ENCODE assay signal across 2 cellular contexts in the genomic region with DNA sequence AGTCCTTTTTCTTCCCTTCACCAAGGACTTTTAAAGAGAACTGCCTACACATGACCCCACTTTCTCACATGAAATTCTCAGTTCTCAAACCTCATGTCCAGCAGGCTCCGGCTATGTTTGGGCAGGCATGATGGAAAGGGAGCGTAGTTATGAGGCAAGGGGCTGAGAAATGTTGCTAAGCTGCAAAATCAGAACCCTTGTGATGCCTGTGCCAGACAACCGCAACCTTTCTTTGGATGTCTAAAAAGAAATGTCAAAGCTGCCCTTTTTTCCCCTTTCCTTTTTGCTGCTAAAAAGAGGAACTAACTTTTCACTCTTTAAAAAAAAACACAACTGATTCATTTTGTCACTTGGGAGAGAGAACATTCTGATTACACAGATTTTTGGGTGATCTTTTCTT.
TF ChIP-seq lines count a peak whose summit lies in the region.

No MANE protein-coding gene starts in this region.

TF ChIP-seq in HepG2, 621 proteins besides CTCF, POLR2A, EP300 and RAD21:
- TF ChIP-seq, protein P1, sequence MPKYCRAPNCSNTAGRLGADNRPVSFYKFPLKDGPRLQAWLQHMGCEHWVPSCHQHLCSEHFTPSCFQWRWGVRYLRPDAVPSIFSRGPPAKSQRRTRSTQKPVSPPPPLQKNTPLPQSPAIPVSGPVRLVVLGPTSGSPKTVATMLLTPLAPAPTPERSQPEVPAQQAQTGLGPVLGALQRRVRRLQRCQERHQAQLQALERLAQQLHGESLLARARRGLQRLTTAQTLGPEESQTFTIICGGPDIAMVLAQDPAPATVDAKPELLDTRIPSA (CRISPR knock-in tag; IDR thresholded peaks at IDR 0.05; ENCODE audit: borderline replicate concordance) = no peak
- TF ChIP-seq ZNF235 (CRISPR knock-in tag; IDR thresholded peaks at IDR 0.05; ENCODE audit: borderline replicate concordance) (no peak), SALL2 (CRISPR knock-in tag; IDR thresholded peaks at IDR 0.05) (no peak), TSC22D2 (CRISPR knock-in tag; IDR thresholded peaks at IDR 0.05; ENCODE audit: borderline replicate concordance) (no peak), ZFP62 (CRISPR knock-in tag; IDR thresholded peaks at IDR 0.05) (no peak), NCOA1 (CRISPR knock-in tag; IDR thresholded peaks at IDR 0.05) (no peak), ZNF766 (CRISPR knock-in tag; IDR thresholded peaks at IDR 0.05; ENCODE audit: borderline replicate concordance) (no peak), ZMAT3 (CRISPR knock-in tag; conservative IDR thresholded peaks at IDR 0.05) (no peak), ZNF616 (CRISPR knock-in tag; IDR thresholded peaks at IDR 0.05; ENCODE audit: low read depth) (no peak), NFRKB (IDR thresholded peaks at IDR 0.05) (no peak), MTA1 (CRISPR knock-in tag; IDR thresholded peaks at IDR 0.05; ENCODE audit: borderline replicate concordance) (no peak), PCBP2 (optimal IDR thresholded peaks at IDR 0.05; ENCODE audit: low read depth, low read length, poor library complexity, severe bottlenecking) (no peak), ELF1 (CRISPR knock-in tag; IDR thresholded peaks at IDR 0.05) (no peak), FOXA1 (IDR thresholded peaks at IDR 0.05) (no peak), FOXA1 (CRISPR knock-in tag; IDR thresholded peaks at IDR 0.05) (no peak), ZNF30 (CRISPR knock-in tag; IDR thresholded peaks at IDR 0.05) (no peak)
- TF ChIP-seq, protein P2, sequence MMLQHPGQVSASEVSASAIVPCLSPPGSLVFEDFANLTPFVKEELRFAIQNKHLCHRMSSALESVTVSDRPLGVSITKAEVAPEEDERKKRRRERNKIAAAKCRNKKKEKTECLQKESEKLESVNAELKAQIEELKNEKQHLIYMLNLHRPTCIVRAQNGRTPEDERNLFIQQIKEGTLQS (CRISPR knock-in tag; IDR thresholded peaks at IDR 0.05) = no peak

TF ChIP-seq in GM23338, 12 proteins besides CTCF, POLR2A, EP300 and RAD21:
- TF ChIP-seq NANOG (IDR thresholded peaks at IDR 0.05; ENCODE audit: borderline replicate concordance) (no peak), EZH2 (IDR thresholded peaks at IDR 0.05; ENCODE audit: low read depth, unreplicated experiment) (no peak), EZH2phosphoT487 (IDR thresholded peaks at IDR 0.05; ENCODE audit: unreplicated experiment) (no peak), CREB1 (CRISPR knock-in tag; IDR thresholded peaks at IDR 0.05; ENCODE audit: low read depth) (no peak), ZNF331 (CRISPR knock-in tag; IDR thresholded peaks at IDR 0.05; ENCODE audit: low read depth) (no peak), ZNF114 (CRISPR knock-in tag; IDR thresholded peaks at IDR 0.05) (no peak), POLR2AphosphoS5 (IDR thresholded peaks at IDR 0.05; ENCODE audit: low read depth) (no peak), STAT1 (IDR thresholded peaks at IDR 0.05; ENCODE audit: unreplicated experiment) (no peak), JUNB (IDR thresholded peaks at IDR 0.05; ENCODE audit: unreplicated experiment) (no peak)
- TF ChIP-seq, protein P3, sequence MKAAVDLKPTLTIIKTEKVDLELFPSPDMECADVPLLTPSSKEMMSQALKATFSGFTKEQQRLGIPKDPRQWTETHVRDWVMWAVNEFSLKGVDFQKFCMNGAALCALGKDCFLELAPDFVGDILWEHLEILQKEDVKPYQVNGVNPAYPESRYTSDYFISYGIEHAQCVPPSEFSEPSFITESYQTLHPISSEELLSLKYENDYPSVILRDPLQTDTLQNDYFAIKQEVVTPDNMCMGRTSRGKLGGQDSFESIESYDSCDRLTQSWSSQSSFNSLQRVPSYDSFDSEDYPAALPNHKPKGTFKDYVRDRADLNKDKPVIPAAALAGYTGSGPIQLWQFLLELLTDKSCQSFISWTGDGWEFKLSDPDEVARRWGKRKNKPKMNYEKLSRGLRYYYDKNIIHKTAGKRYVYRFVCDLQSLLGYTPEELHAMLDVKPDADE (IDR thresholded peaks at IDR 0.05) = no peak
- TF ChIP-seq, protein P4, sequence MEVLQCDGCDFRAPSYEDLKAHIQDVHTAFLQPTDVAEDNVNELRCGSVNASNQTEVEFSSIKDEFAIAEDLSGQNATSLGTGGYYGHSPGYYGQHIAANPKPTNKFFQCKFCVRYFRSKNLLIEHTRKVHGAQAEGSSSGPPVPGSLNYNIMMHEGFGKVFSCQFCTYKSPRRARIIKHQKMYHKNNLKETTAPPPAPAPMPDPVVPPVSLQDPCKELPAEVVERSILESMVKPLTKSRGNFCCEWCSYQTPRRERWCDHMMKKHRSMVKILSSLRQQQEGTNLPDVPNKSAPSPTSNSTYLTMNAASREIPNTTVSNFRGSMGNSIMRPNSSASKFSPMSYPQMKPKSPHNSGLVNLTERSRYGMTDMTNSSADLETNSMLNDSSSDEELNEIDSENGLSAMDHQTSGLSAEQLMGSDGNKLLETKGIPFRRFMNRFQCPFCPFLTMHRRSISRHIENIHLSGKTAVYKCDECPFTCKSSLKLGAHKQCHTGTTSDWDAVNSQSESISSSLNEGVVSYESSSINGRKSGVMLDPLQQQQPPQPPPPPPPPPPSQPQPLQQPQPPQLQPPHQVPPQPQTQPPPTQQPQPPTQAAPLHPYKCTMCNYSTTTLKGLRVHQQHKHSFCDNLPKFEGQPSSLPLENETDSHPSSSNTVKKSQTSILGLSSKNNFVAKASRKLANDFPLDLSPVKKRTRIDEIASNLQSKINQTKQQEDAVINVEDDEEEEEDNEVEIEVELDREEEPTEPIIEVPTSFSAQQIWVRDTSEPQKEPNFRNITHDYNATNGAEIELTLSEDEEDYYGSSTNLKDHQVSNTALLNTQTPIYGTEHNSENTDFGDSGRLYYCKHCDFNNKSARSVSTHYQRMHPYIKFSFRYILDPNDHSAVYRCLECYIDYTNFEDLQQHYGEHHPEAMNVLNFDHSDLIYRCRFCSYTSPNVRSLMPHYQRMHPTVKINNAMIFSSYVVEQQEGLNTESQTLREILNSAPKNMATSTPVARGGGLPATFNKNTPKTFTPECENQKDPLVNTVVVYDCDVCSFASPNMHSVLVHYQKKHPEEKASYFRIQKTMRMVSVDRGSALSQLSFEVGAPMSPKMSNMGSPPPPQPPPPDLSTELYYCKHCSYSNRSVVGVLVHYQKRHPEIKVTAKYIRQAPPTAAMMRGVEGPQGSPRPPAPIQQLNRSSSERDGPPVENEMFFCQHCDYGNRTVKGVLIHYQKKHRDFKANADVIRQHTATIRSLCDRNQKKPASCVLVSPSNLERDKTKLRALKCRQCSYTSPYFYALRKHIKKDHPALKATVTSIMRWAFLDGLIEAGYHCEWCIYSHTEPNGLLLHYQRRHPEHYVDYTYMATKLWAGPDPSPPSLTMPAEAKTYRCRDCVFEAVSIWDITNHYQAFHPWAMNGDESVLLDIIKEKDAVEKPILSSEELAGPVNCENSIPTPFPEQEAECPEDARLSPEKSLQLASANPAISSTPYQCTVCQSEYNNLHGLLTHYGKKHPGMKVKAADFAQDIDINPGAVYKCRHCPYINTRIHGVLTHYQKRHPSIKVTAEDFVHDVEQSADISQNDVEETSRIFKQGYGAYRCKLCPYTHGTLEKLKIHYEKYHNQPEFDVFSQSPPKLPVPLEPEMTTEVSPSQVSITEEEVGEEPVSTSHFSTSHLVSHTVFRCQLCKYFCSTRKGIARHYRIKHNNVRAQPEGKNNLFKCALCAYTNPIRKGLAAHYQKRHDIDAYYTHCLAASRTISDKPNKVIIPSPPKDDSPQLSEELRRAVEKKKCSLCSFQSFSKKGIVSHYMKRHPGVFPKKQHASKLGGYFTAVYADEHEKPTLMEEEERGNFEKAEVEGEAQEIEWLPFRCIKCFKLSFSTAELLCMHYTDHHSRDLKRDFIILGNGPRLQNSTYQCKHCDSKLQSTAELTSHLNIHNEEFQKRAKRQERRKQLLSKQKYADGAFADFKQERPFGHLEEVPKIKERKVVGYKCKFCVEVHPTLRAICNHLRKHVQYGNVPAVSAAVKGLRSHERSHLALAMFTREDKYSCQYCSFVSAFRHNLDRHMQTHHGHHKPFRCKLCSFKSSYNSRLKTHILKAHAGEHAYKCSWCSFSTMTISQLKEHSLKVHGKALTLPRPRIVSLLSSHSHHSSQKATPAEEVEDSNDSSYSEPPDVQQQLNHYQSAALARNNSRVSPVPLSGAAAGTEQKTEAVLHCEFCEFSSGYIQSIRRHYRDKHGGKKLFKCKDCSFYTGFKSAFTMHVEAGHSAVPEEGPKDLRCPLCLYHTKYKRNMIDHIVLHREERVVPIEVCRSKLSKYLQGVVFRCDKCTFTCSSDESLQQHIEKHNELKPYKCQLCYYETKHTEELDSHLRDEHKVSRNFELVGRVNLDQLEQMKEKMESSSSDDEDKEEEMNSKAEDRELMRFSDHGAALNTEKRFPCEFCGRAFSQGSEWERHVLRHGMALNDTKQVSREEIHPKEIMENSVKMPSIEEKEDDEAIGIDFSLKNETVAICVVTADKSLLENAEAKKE (CRISPR knock-in tag; IDR thresholded peaks at IDR 0.05) = no peak
- TF ChIP-seq, protein P5, sequence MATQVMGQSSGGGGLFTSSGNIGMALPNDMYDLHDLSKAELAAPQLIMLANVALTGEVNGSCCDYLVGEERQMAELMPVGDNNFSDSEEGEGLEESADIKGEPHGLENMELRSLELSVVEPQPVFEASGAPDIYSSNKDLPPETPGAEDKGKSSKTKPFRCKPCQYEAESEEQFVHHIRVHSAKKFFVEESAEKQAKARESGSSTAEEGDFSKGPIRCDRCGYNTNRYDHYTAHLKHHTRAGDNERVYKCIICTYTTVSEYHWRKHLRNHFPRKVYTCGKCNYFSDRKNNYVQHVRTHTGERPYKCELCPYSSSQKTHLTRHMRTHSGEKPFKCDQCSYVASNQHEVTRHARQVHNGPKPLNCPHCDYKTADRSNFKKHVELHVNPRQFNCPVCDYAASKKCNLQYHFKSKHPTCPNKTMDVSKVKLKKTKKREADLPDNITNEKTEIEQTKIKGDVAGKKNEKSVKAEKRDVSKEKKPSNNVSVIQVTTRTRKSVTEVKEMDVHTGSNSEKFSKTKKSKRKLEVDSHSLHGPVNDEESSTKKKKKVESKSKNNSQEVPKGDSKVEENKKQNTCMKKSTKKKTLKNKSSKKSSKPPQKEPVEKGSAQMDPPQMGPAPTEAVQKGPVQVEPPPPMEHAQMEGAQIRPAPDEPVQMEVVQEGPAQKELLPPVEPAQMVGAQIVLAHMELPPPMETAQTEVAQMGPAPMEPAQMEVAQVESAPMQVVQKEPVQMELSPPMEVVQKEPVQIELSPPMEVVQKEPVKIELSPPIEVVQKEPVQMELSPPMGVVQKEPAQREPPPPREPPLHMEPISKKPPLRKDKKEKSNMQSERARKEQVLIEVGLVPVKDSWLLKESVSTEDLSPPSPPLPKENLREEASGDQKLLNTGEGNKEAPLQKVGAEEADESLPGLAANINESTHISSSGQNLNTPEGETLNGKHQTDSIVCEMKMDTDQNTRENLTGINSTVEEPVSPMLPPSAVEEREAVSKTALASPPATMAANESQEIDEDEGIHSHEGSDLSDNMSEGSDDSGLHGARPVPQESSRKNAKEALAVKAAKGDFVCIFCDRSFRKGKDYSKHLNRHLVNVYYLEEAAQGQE (IDR thresholded peaks at IDR 0.05; ENCODE audit: unreplicated experiment) = no peak
